Comparison of ENCODE assay signal across 22 cellular contexts in genomic region chrX:109684136-109684535, GRCh38. TPM values are rescaled to one million over a fixed set of nuclear protein-coding genes. Genes with fewer than 3 reads are reported as not detected.
A peak's percentile ranks its signal among the peaks of the same experiment; 100 is the strongest.
DNase-seq lines count a peak whose midpoint lies in the region; ATAC-seq and TF ChIP-seq lines count a peak whose summit lies in the region.
"Had no signal": no experiment of that assay in that cellular context is flagged by ENCODE, and none has a peak within 500 bp of the region (broad histone marks: within the 10 kb centered on the region; RNA-seq: fewer than 3 reads in every experiment).

No MANE protein-coding gene starts in this region.

- H2AK9ac ChIP-seq in IMR-90 (replicated peaks; ENCODE audit: low read depth, low read length, poor library complexity), result no peak overlapping the region

- no peak overlapping the region for H3K9ac ChIP-seq in IMR-90 (ENCODE audit: low read depth, low read length)
- H3K9ac ChIP-seq: BLaER1 treated with 17β-estradiol and CSF1 and Interleukin-3, amounts not matched to agents 10 nM and 100 nM had no signal

- no peak overlapping the region for H3K27ac ChIP-seq in IMR-90 (ENCODE audit: insufficient read depth, low read length)
- no peak overlapping the region for H3K27ac ChIP-seq in left lung
- no peak overlapping the region for H3K27ac ChIP-seq in upper lobe of left lung
- H3K27ac ChIP-seq: BLaER1 treated with 17β-estradiol and CSF1 and Interleukin-3, amounts not matched to agents 10 nM and 100 nM; heart right ventricle; prostate gland; stomach; tibial nerve had no signal

- H3K79me1 ChIP-seq in IMR-90 (ENCODE audit: low read depth in 1 of 2, low read length in 2 of 2), result peaks cover 3 to 17% of the 10 kb centered on the region in 2 experiments

- H3K4me1 ChIP-seq in IMR-90 (ENCODE audit: control insufficient read depth, insufficient read depth, low read length), result no peaks in the 10 kb centered on the region
- no peaks in the 10 kb centered on the region for H3K4me1 ChIP-seq in left lung
- H3K4me1 ChIP-seq in upper lobe of left lung, result no peaks in the 10 kb centered on the region
- H3K4me1 ChIP-seq: prostate gland, stomach, tibial nerve had no signal

- in situ Hi-C loops in IMR-90 (cut with MboI; ENCODE audit: low sequenced_read_pairs), result no loop called here

- H2AK5ac ChIP-seq in IMR-90 (ENCODE audit: low read depth, low read length), result no peak overlapping the region

- no peak overlapping the region for H4K91ac ChIP-seq in IMR-90 (ENCODE audit: insufficient read depth, low read depth, low read length)

- intact Hi-C loops in IMR-90 (cut with micrococcal nuclease) (no loop called here), left lung (cut with DNase I) (no loop called here)

- ATAC-seq in IMR-90 (ENCODE audit: low read depth) (0 out of 2 replicates have a peak, but pooled peaks have one; percentile 27), left lung (peak; percentile 47), upper lobe of left lung (ENCODE audit: low FRiP score in 2 of 2) (no peak), HG03097 (IDR thresholded peaks at IDR 0.05; ENCODE audit: low FRiP score, unreplicated experiment) (no peak)
- ATAC-seq: HCT116 had no signal

- no peak overlapping the region for H3K4ac ChIP-seq in IMR-90 (ENCODE audit: low read depth, low read length)

- H3K4me2 ChIP-seq in IMR-90 (ENCODE audit: low read depth, low read length), result no peak overlapping the region
- H3K4me2 ChIP-seq: BLaER1 treated with 17β-estradiol and CSF1 and Interleukin-3, amounts not matched to agents 10 nM and 100 nM had no signal

- no peak overlapping the region for H2BK20ac ChIP-seq in IMR-90 (ENCODE audit: low read depth, low read length)

- H3K4me3 ChIP-seq in AG10803 (ENCODE audit: low read length) (no peak overlapping the region), IMR-90 (ENCODE audit: insufficient read depth, low read depth, low read length) (no peak overlapping the region), cardiac fibroblast (replicated peaks in 1 of 2; ENCODE audit: low read depth in 2 of 2, low read length in 2 of 2) (no peak overlapping the region), left lung (no peak overlapping the region), upper lobe of left lung (no peak overlapping the region)
- H3K4me3 ChIP-seq: BLaER1 treated with 17β-estradiol and CSF1 and Interleukin-3, amounts not matched to agents 10 nM and 100 nM; heart right ventricle; prostate gland; stomach; tibial nerve had no signal

- H2AFZ ChIP-seq in IMR-90 (replicated peaks; ENCODE audit: low read length, poor library complexity), result no peak overlapping the region

- no peak overlapping the region for H3K23ac ChIP-seq in IMR-90 (ENCODE audit: low read depth, low read length)

- H4K5ac ChIP-seq in IMR-90 (ENCODE audit: low read depth, low read length), result no peak overlapping the region

- TF ChIP-seq POLR2A in IMR-90 (IDR thresholded peaks at IDR 0.05; ENCODE audit: low read depth, low read length), result no peak
- no peak for TF ChIP-seq POLR2A in upper lobe of left lung (IDR thresholded peaks at IDR 0.05)

- dilution Hi-C loops in IMR-90 (cut with HindIII; ENCODE audit: low sequenced_read_pairs, unreplicated experiment), result no loop called here

- H3K56ac ChIP-seq in IMR-90 (ENCODE audit: extremely low read depth, insufficient read depth, low read length), result no peak overlapping the region

- H3K14ac ChIP-seq in IMR-90 (replicated peaks; ENCODE audit: low read depth, low read length), result no peak overlapping the region

- H3K27me3 ChIP-seq in IMR-90 (ENCODE audit: control insufficient read depth, insufficient read depth, low read length) (peaks cover 2% of the 10 kb centered on the region; the same call in 1 of the 2 replicates), left lung (no peaks in the 10 kb centered on the region), upper lobe of left lung (no peaks in the 10 kb centered on the region)
- H3K27me3 ChIP-seq: stomach, tibial nerve had no signal

- TF ChIP-seq CTCF in AG10803 (conservative IDR thresholded peaks at IDR 0.05; ENCODE audit: low read length) (no peak), IMR-90 (conservative IDR thresholded peaks at IDR 0.05; ENCODE audit: low read depth, low read length) (no peak), cardiac fibroblast (IDR thresholded peaks at IDR 0.05; ENCODE audit: low read depth, low read length) (no peak), left lung (IDR thresholded peaks at IDR 0.05) (no peak), upper lobe of left lung (IDR thresholded peaks at IDR 0.05) (no peak)

- H3K18ac ChIP-seq in IMR-90 (ENCODE audit: low read depth, low read length), result no peak overlapping the region

- H2BK15ac ChIP-seq in IMR-90 (ENCODE audit: low read depth, low read length), result no peak overlapping the region

- TF ChIP-seq RAD21 in IMR-90 (IDR thresholded peaks at IDR 0.05; ENCODE audit: low read length), result no peak

- no peak overlapping the region for H4K8ac ChIP-seq in IMR-90 (ENCODE audit: low read depth in 2 of 2, low read length in 2 of 2)

- WGBS in IMR-90 (ENCODE audit: extremely low coverage in 2 of 2, insufficient read length in 1 of 2), 2 experiments, result no CpG with 5 or more reads among the region's 1 CpG
- WGBS in upper lobe of left lung, 2 donors, result 57 to 80% methylated on average over 1 of the region's 1 CpG

- CTCF ChIA-PET in IMR-90 (lab: Yijun Ruan, JAX), result no interaction called here

- H3K9me3 ChIP-seq in IMR-90 (ENCODE audit: control insufficient read depth, insufficient read depth, low read length) (no peaks in the 10 kb centered on the region), left lung (no peaks in the 10 kb centered on the region), upper lobe of left lung (no peaks in the 10 kb centered on the region)
- H3K9me3 ChIP-seq: BLaER1 treated with 17β-estradiol and CSF1 and Interleukin-3, amounts not matched to agents 10 nM and 100 nM; heart right ventricle; prostate gland; stomach; tibial nerve had no signal

- BruUV-seq in IMR-90 (replicated peaks; lab: Mats Ljungman, UMichigan), result no TSS peak

- H2BK120ac ChIP-seq in IMR-90 (ENCODE audit: low read depth, low read length), result no peak overlapping the region

- no peak overlapping the region for H2BK5ac ChIP-seq in IMR-90 (ENCODE audit: low read depth, low read length, poor library complexity, severe bottlenecking)

- H3K36me3 ChIP-seq in IMR-90 (ENCODE audit: control insufficient read depth, insufficient read depth, low read length), result peaks cover 6% of the 10 kb centered on the region
- H3K36me3 ChIP-seq in left lung, result peaks cover 0 to 15% of the 10 kb centered on the region in 2 donors
- peaks cover 0 to 8% (median 0%) of the 10 kb centered on the region in 4 donors for H3K36me3 ChIP-seq in upper lobe of left lung
- H3K36me3 ChIP-seq: prostate gland, tibial nerve had no signal

- POLR2A ChIA-PET in IMR-90 (lab: Charles Lee; ENCODE audit: unreplicated experiment), result no interaction called here

- peaks cover 28% of the 10 kb centered on the region; the same call in 1 of the 2 replicates for H4K20me1 ChIP-seq in IMR-90 (ENCODE audit: insufficient read depth, low read length)

- H3K9me1 ChIP-seq in IMR-90 (ENCODE audit: insufficient read depth, low read length), result no peaks in the 10 kb centered on the region

- peak; percentile 9 for DNase-seq in AG10803 (ENCODE audit: low read depth)
- peak; percentile 19 for DNase-seq in IMR-90
- DNase-seq in cardiac fibroblast (ENCODE audit: low read depth in 2 of 2), result peak; percentile 10 to 29
- no peak for DNase-seq in left lung
- DNase-seq in HT-29 (ENCODE audit: low spot score), result no peak
- no peak for DNase-seq in AG08395 (ENCODE audit: low spot score)
- DNase-seq in upper lobe of left lung, result no peak
- DNase-seq: activated CD4-positive, alpha-beta memory T cell treated with anti-CD3 and anti-CD28 coated beads, Interleukin-2, amount 10 ng/mL, durations not matched to agents 7 days and 5 days; activated CD8-positive, alpha-beta memory T cell treated with anti-CD3 and anti-CD28 coated beads, Interleukin-2, amount 50 U/mL, for 48 hours; aorta; cerebellar nuclear complex; heart right ventricle; KBM-7; NCI-H1417; NCI-H2081; NCI-H774; stomach had no signal

- TF ChIP-seq EP300 in upper lobe of left lung (IDR thresholded peaks at IDR 0.05), result no peak

TF ChIP-seq in IMR-90, 13 proteins besides CTCF, POLR2A, EP300 and RAD21 (continues in another document):
- TF ChIP-seq CHD1 (IDR thresholded peaks at IDR 0.05; ENCODE audit: low read depth, low read length), result no peak
- TF ChIP-seq RCOR1 (IDR thresholded peaks at IDR 0.05; ENCODE audit: insufficient replicate concordance, low read length), result no peak
- no peak for TF ChIP-seq MAFK (IDR thresholded peaks at IDR 0.05; ENCODE audit: low read depth, low read length)
- no peak for TF ChIP-seq MXI1 (IDR thresholded peaks at IDR 0.05; ENCODE audit: borderline replicate concordance, low read depth, low read length)
- TF ChIP-seq FOS (IDR thresholded peaks at IDR 0.05; ENCODE audit: low read depth, low read length), result no peak
- TF ChIP-seq RFX5 (IDR thresholded peaks at IDR 0.05; ENCODE audit: low read depth, low read length), result no peak
- no peak for TF ChIP-seq CEBPB (IDR thresholded peaks at IDR 0.05; ENCODE audit: low read depth, low read length)
- no peak for TF ChIP-seq USF2 (IDR thresholded peaks at IDR 0.05; ENCODE audit: low read depth, low read length)
- no peak for TF ChIP-seq MAZ (IDR thresholded peaks at IDR 0.05; ENCODE audit: borderline replicate concordance, low read depth, low read length)
- no peak for TF ChIP-seq SMC3 (IDR thresholded peaks at IDR 0.05; ENCODE audit: low read depth, low read length)

RNA-seq across cellular contexts. Expression of gene ACSL4, which starts 48.9 kb away (rescaled TPM):
- 59.7 and 97.5 TPM in 2 replicates for total RNA-seq in IMR-90 (2012; rRNA removed)
- polyA plus RNA-seq in IMR-90 (2012; rRNA removed), result 23.4 and 29.6 TPM in 2 replicates
- polyA plus RNA-seq in IMR-90 (2012; cell fraction: cytosol; rRNA removed), result 5.8 and 9.0 TPM in 2 replicates
- 4.1 and 21.0 TPM in 2 replicates for polyA plus RNA-seq in IMR-90 (2012; cell fraction: nucleus; rRNA removed; ENCODE audit: low replicate concordance)
- 10 to 100 TPM; 87.7 to 93.9 TPM for total RNA-seq in left lung
- total RNA-seq in HT-29 (2014; rRNA removed; shearing (Covaris generic)), result 30.2 and 37.8 TPM in 2 replicates
- 100 to 1,000 TPM in 3 of 6 donors, 10 to 100 TPM in 3; 53.2 to 156 (median 106) TPM for total RNA-seq in upper lobe of left lung

RNA-seq across cellular contexts. Expression of gene KCNE5, which starts 59.2 kb away (rescaled TPM):
- 0.18 and 0.28 TPM in 2 replicates for total RNA-seq in IMR-90 (2012; rRNA removed)
- polyA plus RNA-seq in IMR-90 (2012; rRNA removed), result 0.15 and 0.17 TPM in 2 replicates
- polyA plus RNA-seq in IMR-90 (2012; cell fraction: cytosol; rRNA removed), result 0.05 TPM in 1 of 2 replicates, not detected in the other
- polyA plus RNA-seq in IMR-90 (2012; cell fraction: nucleus; rRNA removed; ENCODE audit: low replicate concordance), result 0.88 and 1.6 TPM in 2 replicates
- under 1 TPM in 1 of 2 donors, not detected in 1; 0.84 TPM for total RNA-seq in left lung
- 0.23 and 0.34 TPM in 2 replicates for total RNA-seq in HT-29 (2014; rRNA removed; shearing (Covaris generic))
- total RNA-seq in upper lobe of left lung, result 1 to 10 TPM in 2 of 6 donors, under 1 TPM in 3, not detected in 1; 0.44 to 3.4 (median 0.76) TPM
- total RNA-seq: prostate gland had no signal
- polyA plus RNA-seq: aorta, stomach had no signal

Comparison
In these comparisons a context has a peak if more than half of its experiments do, and no peak if none do; other contexts are left out.
1. DNase-seq: peak in AG10803 (single experiment), IMR-90 (single experiment) and cardiac fibroblast (2 of 2); none in left lung (0 of 2), HT-29 (single experiment), AG08395 (single experiment) and upper lobe of left lung (0 of 2).
2. ATAC-seq: peak in IMR-90 (single experiment) and left lung (single experiment); none in upper lobe of left lung (0 of 2) and HG03097 (single experiment).